Comparison of ENCODE assay signal across 7 cellular contexts in the genomic region with DNA sequence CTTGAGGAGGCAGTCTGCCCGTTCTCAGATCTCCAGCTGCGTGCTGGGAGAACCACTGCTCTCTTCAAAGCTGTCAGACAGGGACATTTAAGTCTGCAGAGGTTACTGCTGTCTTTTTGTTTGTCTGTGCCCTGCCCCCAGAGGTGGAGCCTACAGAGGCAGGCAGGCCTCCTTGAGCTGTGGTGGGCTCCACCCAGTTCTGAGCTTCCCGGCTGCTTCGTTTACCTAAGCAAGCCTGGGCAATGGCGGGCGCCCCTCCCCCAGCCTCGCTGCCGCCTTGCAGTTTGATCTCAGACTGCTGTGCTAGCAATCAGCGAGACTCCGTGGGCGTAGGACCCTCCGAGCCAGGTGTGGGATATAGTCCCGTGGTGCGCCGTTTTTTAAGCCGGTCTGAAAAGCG. TPM values are rescaled to one million over a fixed set of nuclear protein-coding genes. Genes with fewer than 3 reads are reported as not detected.
DNase-seq lines count a peak whose midpoint lies in the region; ATAC-seq and TF ChIP-seq lines count a peak whose summit lies in the region.
"Not testable (repeated sequence)": the region's sequence is repeated elsewhere in the genome, so short reads cannot be mapped to it uniquely, and the experiment has no call there.

No MANE protein-coding gene starts in this region.

- TF ChIP-seq EP300 in stomach (IDR thresholded peaks at IDR 0.05), result not testable (repeated sequence)

- ATAC-seq in left colon, result not testable (repeated sequence)

- CTCF ChIA-PET in Caco-2 (lab: Charles Lee); RWPE1 (lab: Yijun Ruan, JAX); MCF 10A (lab: Yijun Ruan, JAX): not testable (repeated sequence)

- H3K9me3 Mint-ChIP-seq in Caco-2 (ENCODE audit: unreplicated experiment); MCF 10A (ENCODE audit: unreplicated experiment); neural crest cell: not testable (repeated sequence)
- peaks cover 13% of the 10 kb centered on the region for H3K9me3 Mint-ChIP-seq in endodermal cell

- no CpG with 5 or more reads among the region's 17 CpGs for WGBS in endodermal cell (ENCODE audit: insufficient coverage in 1 of 2, insufficient read length in 1 of 2), 2 experiments
- WGBS in stomach, 5 donors, result 19 to 45% (median 24%) methylated on average over 2 to 6 of the region's 17 CpGs; no CpG with 5 or more reads in 2 of the 5 donors

- peak overlapping the region; percentile 91 for H3K27ac ChIP-seq in RWPE1
- not testable (repeated sequence) for H3K27ac ChIP-seq in endodermal cell (ENCODE audit: low read depth, low read length); stomach

- not testable (repeated sequence) for H3K4me1 Mint-ChIP-seq in Caco-2 (ENCODE audit: low read depth, unreplicated experiment); MCF 10A (ENCODE audit: insufficient read depth, unreplicated experiment); endodermal cell; neural crest cell

- H3K4me3 Mint-ChIP-seq in Caco-2 (ENCODE audit: unreplicated experiment), result peak overlapping the region; percentile 88
- H3K4me3 Mint-ChIP-seq in MCF 10A (ENCODE audit: unreplicated experiment), result peak overlapping the region; percentile 69
- peak overlapping the region; percentile 58 for H3K4me3 Mint-ChIP-seq in endodermal cell
- peak overlapping the region; percentile 87 for H3K4me3 Mint-ChIP-seq in neural crest cell

- H3K36me3 ChIP-seq in Caco-2 (ENCODE audit: control insufficient read depth, insufficient read depth, low read length); endodermal cell (ENCODE audit: control insufficient read depth, insufficient read depth, low read length); stomach: not testable (repeated sequence)

- POLR2A ChIA-PET in Caco-2 (lab: Charles Lee); RWPE1 (lab: Yijun Ruan, JAX; ENCODE audit: low non-redundant PET): not testable (repeated sequence)
- POLR2A ChIA-PET in MCF 10A (lab: Yijun Ruan, JAX), result interaction anchor here (1.1 kb wide), 1 partner anchor 9 kb away, joined by 3 read pairs; no protein-coding TSS in a partner anchor

- 0 out of 2 replicates have a peak overlapping the region, but pooled peaks have one; percentile 19 for H3K4me3 ChIP-seq in Caco-2 (ENCODE audit: low read depth, low read length)
- not testable (repeated sequence) for H3K4me3 ChIP-seq in endodermal cell (ENCODE audit: low read length); stomach

- not testable (repeated sequence) for H3K36me3 Mint-ChIP-seq in Caco-2 (ENCODE audit: insufficient read depth, unreplicated experiment); MCF 10A (ENCODE audit: insufficient read depth, unreplicated experiment); endodermal cell (ENCODE audit: low read depth); neural crest cell (ENCODE audit: low read depth)

- TF ChIP-seq POLR2A in stomach (IDR thresholded peaks at IDR 0.05), result not testable (repeated sequence)

- not testable (repeated sequence) for BruUV-seq in Caco-2 (replicated peaks; lab: Mats Ljungman, UMichigan)
- TSS peak; percentile 26 for BruUV-seq in MCF 10A (replicated peaks; lab: Mats Ljungman, UMichigan)

- H3K9me3 ChIP-seq in Caco-2; endodermal cell (ENCODE audit: control insufficient read depth, low read length); stomach: not testable (repeated sequence)

- H3K9ac ChIP-seq in endodermal cell (ENCODE audit: extremely low read depth, low read length, poor library complexity, severe bottlenecking), result not testable (repeated sequence)

- not testable (repeated sequence) for H3K27me3 Mint-ChIP-seq in Caco-2 (ENCODE audit: insufficient read depth, unreplicated experiment); MCF 10A (ENCODE audit: insufficient read depth, unreplicated experiment); neural crest cell (ENCODE audit: low read depth)
- peaks cover 13% of the 10 kb centered on the region for H3K27me3 Mint-ChIP-seq in endodermal cell (ENCODE audit: insufficient read depth)

- H3K27me3 ChIP-seq in Caco-2 (replicated peaks; ENCODE audit: control insufficient read depth, insufficient read depth, low read length); endodermal cell (ENCODE audit: control insufficient read depth, insufficient read depth, low read length, poor library complexity, severe bottlenecking); stomach: not testable (repeated sequence)

- peak overlapping the region; percentile 94 for H3K27ac Mint-ChIP-seq in Caco-2 (ENCODE audit: unreplicated experiment)
- H3K27ac Mint-ChIP-seq in MCF 10A (ENCODE audit: low read depth, unreplicated experiment); endodermal cell; neural crest cell (ENCODE audit: unreplicated experiment): not testable (repeated sequence)

- H3K4me1 ChIP-seq in Caco-2, result peaks cover 11% of the 10 kb centered on the region; the same call in 1 of the 2 replicates
- not testable (repeated sequence) for H3K4me1 ChIP-seq in endodermal cell (ENCODE audit: control insufficient read depth, insufficient read depth, low read length); stomach

- DNase-seq in Caco-2, result peak; percentile 80 to 90
- not testable (repeated sequence) for DNase-seq in RWPE1 (ENCODE audit: low spot score); MCF 10A (ENCODE audit: unreplicated experiment); endodermal cell
- DNase-seq in left colon, result peak; percentile 45 to 65
- peak; percentile 20 for DNase-seq in neural crest cell (ENCODE audit: low read depth, low spot score)
- DNase-seq in stomach, result peak; percentile 34

- not testable (repeated sequence) for TF ChIP-seq CTCF in Caco-2 (IDR thresholded peaks at IDR 0.05; ENCODE audit: insufficient read depth in 1 of 2, low read depth in 1 of 2, low read length in 1 of 2, severe bottlenecking in 1 of 2, unreplicated experiment in 1 of 2); RWPE1 (conservative IDR thresholded peaks at IDR 0.05; ENCODE audit: low read depth); MCF 10A (IDR thresholded peaks at IDR 0.05; ENCODE audit: unreplicated experiment); endodermal cell (conservative IDR thresholded peaks at IDR 0.05); neural crest cell (conservative IDR thresholded peaks at IDR 0.05); stomach (IDR thresholded peaks at IDR 0.05)

- intact Hi-C loops in Caco-2 (cut with micrococcal nuclease; ENCODE audit: unreplicated experiment); MCF 10A (cut with micrococcal nuclease); left colon (cut with DNase I, micrococcal nuclease); stomach (cut with DNase I; ENCODE audit: low total_unique reads): not testable (repeated sequence)

RNA-seq across cellular contexts. Expression of gene TTC17, which starts 7.3 kb away (rescaled TPM):
- total RNA-seq in Caco-2 (2022), result 73.1 and 79.3 TPM in 2 replicates
- 92.7 and 94.5 TPM in 2 replicates for total RNA-seq in MCF 10A (2022)
- 100 to 1,000 TPM; 103 to 122 TPM for total RNA-seq in endodermal cell
- 96.1 TPM for polyA plus RNA-seq in endodermal cell (2013, experiment 1 of 2)
- polyA plus RNA-seq in endodermal cell (2013, experiment 2 of 2), result 91.5 TPM
- 10 to 100 TPM; 69.6 to 85.7 TPM for total RNA-seq in left colon
- total RNA-seq in neural crest cell, result 74.3 and 77.2 TPM in 2 replicates
- total RNA-seq in stomach, result 100 to 1,000 TPM in 3 of 5 donors, 10 to 100 TPM in 2; 30.1 to 228 (median 112) TPM
- 10 to 100 TPM in 2 of 3 donors, 1 to 10 TPM in 1; 9.0 to 49.0 (median 23.1) TPM for polyA plus RNA-seq in stomach

RNA-seq across cellular contexts. Expression of gene API5, which starts 39.6 kb away (rescaled TPM):
- total RNA-seq in Caco-2 (2022) (129 and 140 TPM in 2 replicates), MCF 10A (2022) (100 and 128 TPM in 2 replicates), endodermal cell (100 to 1,000 TPM; 149 to 166 TPM), left colon (10 to 100 TPM; 74.3 to 78.7 TPM), neural crest cell (166 and 172 TPM in 2 replicates), stomach (100 to 1,000 TPM in 2 of 5 donors, 10 to 100 TPM in 3; 30.3 to 138 (median 60.3) TPM)
- 119 TPM for polyA plus RNA-seq in endodermal cell (2013, experiment 1 of 2)
- 115 TPM for polyA plus RNA-seq in endodermal cell (2013, experiment 2 of 2)
- polyA plus RNA-seq in stomach, result 10 to 100 TPM; 28.3 to 39.6 (median 33.6) TPM
